Comparison of ENCODE assay signal across 27 cellular contexts in the genomic region with DNA sequence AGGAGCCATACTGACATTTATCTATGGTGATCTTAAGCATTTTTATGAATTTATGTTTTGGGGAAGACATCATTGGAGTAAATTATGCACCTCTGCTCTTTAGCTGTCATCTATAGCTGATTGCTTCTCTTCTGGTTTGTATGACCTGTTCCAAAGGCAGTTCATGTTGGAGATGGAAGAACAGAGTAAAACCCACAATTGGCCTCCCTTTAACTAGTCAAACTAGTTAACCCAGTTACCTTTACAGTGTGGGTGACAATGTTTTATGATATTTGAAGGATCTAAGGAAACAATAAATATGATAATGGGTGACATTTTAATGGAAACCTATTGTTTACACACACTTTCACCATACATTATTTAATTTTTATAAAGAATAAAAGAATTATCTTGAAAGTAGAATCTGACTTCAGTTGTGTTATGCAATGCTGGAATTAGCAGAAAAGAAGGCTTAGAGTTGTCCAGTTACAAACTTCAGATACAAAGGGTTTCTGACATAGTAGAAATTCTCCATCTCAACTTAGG.
DNase-seq lines count a peak whose midpoint lies in the region; ATAC-seq, FAIRE-seq and TF ChIP-seq lines count a peak whose summit lies in the region.
"Had no signal": no experiment of that assay in that cellular context is flagged by ENCODE, and none has a peak within 500 bp of the region (broad histone marks: within the 10 kb centered on the region; RNA-seq: fewer than 3 reads in every experiment).

No MANE protein-coding gene starts in this region.

- H3K9me3 Mint-ChIP-seq in T-helper 2 cell treated with Interferon-gamma antibody and Interleukin-4, amounts not matched to agents 5 μg/mL and 100 μg/mL, for 36 hours = peaks cover 35% of the 10 kb centered on the region
- H3K9me3 Mint-ChIP-seq: natural killer cell had no signal

- no peaks in the 10 kb centered on the region for H3K27me3 Mint-ChIP-seq in T-helper 2 cell treated with Interferon-gamma antibody and Interleukin-4, amounts not matched to agents 5 μg/mL and 100 μg/mL, for 36 hours (ENCODE audit: low read depth)
- H3K27me3 Mint-ChIP-seq: activated CD4-positive, alpha-beta memory T cell treated with anti-CD3 and anti-CD28 coated beads for 36 hours; brain had no signal

- no peak for TF ChIP-seq CTCF in hepatocyte (IDR thresholded peaks at IDR 0.05; ENCODE audit: poor library complexity)

- ATAC-seq in HG03378 (IDR thresholded peaks at IDR 0.05; ENCODE audit: unreplicated experiment) = no peak
- ATAC-seq in GM21737 (IDR thresholded peaks at IDR 0.05; ENCODE audit: unreplicated experiment) = no peak
- ATAC-seq: natural killer cell, upper lobe of right lung, WTC11 had no signal

- no peak overlapping the region for H3K4me3 Mint-ChIP-seq in T-helper 2 cell treated with Interferon-gamma antibody and Interleukin-4, amounts not matched to agents 5 μg/mL and 100 μg/mL, for 36 hours
- H3K4me3 Mint-ChIP-seq: activated CD4-positive, alpha-beta memory T cell treated with anti-CD3 and anti-CD28 coated beads for 36 hours; brain; natural killer cell; WTC11 had no signal

- H3K27ac Mint-ChIP-seq in T-helper 2 cell treated with Interferon-gamma antibody and Interleukin-4, amounts not matched to agents 5 μg/mL and 100 μg/mL, for 36 hours = peak overlapping the region; percentile 43
- H3K27ac Mint-ChIP-seq: natural killer cell, WTC11 had no signal

- no peaks in the 10 kb centered on the region for H3K36me3 ChIP-seq in hepatocyte (replicated peaks; ENCODE audit: insufficient read depth, low read depth)
- no peaks in the 10 kb centered on the region for H3K36me3 ChIP-seq in small intestine (ENCODE audit: control insufficient read depth in 2 of 2, insufficient read depth in 2 of 2, low read length in 2 of 2)
- H3K36me3 ChIP-seq: BE2C, colonic mucosa, SJCRH30, upper lobe of right lung had no signal

- no peak overlapping the region for H2AFZ ChIP-seq in hepatocyte
- H2AFZ ChIP-seq: parathyroid adenoma had no signal

- H3K9me3 ChIP-seq in hepatocyte (ENCODE audit: low read depth) (no peaks in the 10 kb centered on the region), small intestine (ENCODE audit: control insufficient read depth, low read depth) (no peaks in the 10 kb centered on the region)
- H3K9me3 ChIP-seq: BE2C, colonic mucosa, SJCRH30, upper lobe of right lung had no signal

- H3K27ac ChIP-seq in hepatocyte (peak overlapping the region; percentile 87), small intestine (ENCODE audit: low read depth in 1 of 2, low read length in 1 of 2) (no peak overlapping the region)
- H3K27ac ChIP-seq: parathyroid adenoma, SJCRH30, upper lobe of right lung had no signal

- no peaks in the 10 kb centered on the region for H4K20me1 ChIP-seq in hepatocyte (ENCODE audit: insufficient read depth, poor library complexity, severe bottlenecking)

- peaks cover 32% of the 10 kb centered on the region for H3K4me1 Mint-ChIP-seq in T-helper 2 cell treated with Interferon-gamma antibody and Interleukin-4, amounts not matched to agents 5 μg/mL and 100 μg/mL, for 36 hours (ENCODE audit: low read depth)
- H3K4me1 Mint-ChIP-seq: brain, WTC11 had no signal

- H3K4me1 ChIP-seq in hepatocyte (ENCODE audit: insufficient read depth) (peaks cover 13% of the 10 kb centered on the region), small intestine (ENCODE audit: control insufficient read depth in 2 of 2, insufficient read depth in 1 of 2, low read depth in 1 of 2, low read length in 1 of 2) (no peaks in the 10 kb centered on the region)
- H3K4me1 ChIP-seq: BE2C, parathyroid adenoma, SJCRH30, upper lobe of right lung had no signal

- H3K27me3 ChIP-seq in hepatocyte (no peaks in the 10 kb centered on the region), small intestine (ENCODE audit: control insufficient read depth in 2 of 2, insufficient read depth in 2 of 2, low read length in 2 of 2) (no peaks in the 10 kb centered on the region)
- H3K27me3 ChIP-seq: BE2C, colonic mucosa, SJCRH30, upper lobe of right lung had no signal

- H3K36me3 Mint-ChIP-seq in T-helper 2 cell treated with Interferon-gamma antibody and Interleukin-4, amounts not matched to agents 5 μg/mL and 100 μg/mL, for 36 hours (ENCODE audit: low read depth) = peaks cover 16% of the 10 kb centered on the region
- H3K36me3 Mint-ChIP-seq: activated CD4-positive, alpha-beta memory T cell treated with anti-CD3 and anti-CD28 coated beads for 36 hours; brain; natural killer cell; WTC11 had no signal

- H3K9me2 ChIP-seq in hepatocyte (replicated peaks; ENCODE audit: insufficient read depth) = no peaks in the 10 kb centered on the region

- H3K4me2 ChIP-seq in hepatocyte = peak overlapping the region; percentile 5

- H3K4me3 ChIP-seq in hepatocyte (no peak overlapping the region), small intestine (ENCODE audit: low read depth in 1 of 2, low read length in 2 of 2) (no peak overlapping the region)
- H3K4me3 ChIP-seq: colonic mucosa, SJCRH30, upper lobe of right lung had no signal

- H3K79me2 ChIP-seq in hepatocyte = no peaks in the 10 kb centered on the region
- H3K79me2 ChIP-seq: parathyroid adenoma had no signal

- no peak for DNase-seq in T-helper 2 cell treated with Interferon-gamma antibody and Interleukin-4, amounts not matched to agents 5 μg/mL and 100 μg/mL, for 36 hours (ENCODE audit: low spot score)
- DNase-seq in T-helper 2 cell (no peak), LoVo (ENCODE audit: low spot score) (peak; percentile 40), hepatocyte (ENCODE audit: low spot score) (no peak), small intestine (peak; percentile 14), DMS79 treated with DMSO at 0.1 percent for 48 hours (lab: John Stamatoyannopoulos, UW) (no peak)
- DNase-seq: 8988T; activated CD4-positive, alpha-beta memory T cell treated with anti-CD3 and anti-CD28 coated beads for 36 hours; activated T-cell treated with anti-CD3 and anti-CD28 coated beads, Interleukin-2, amount 50 U/mL, for 48 hours; BE2C; colonic mucosa; hypothalamus; islet precursor cell; Karpas-422; natural killer cell; NCI-H187; NCI-H2227 treated with DMSO at 0.1 percent for 48 hours; OCI-M1; SJCRH30; stimulated activated CD4-positive, alpha-beta T cell treated with anti-CD3 and anti-CD28 coated beads, Interleukin-2, amount 100 ng/mL, for 24 hours; stimulated activated naive CD4-positive, alpha-beta T cell; upper lobe of right lung had no signal

- FAIRE-seq in small intestine (lab: Jason Lieb, UNC) = no peak

Comparison
In these comparisons a context has a peak if more than half of its experiments do, and no peak if none do; other contexts are left out.
1. DNase-seq: peak in LoVo (single experiment) and small intestine (single experiment); none in T-helper 2 cell treated with Interferon-gamma antibody and Interleukin-4, amounts not matched to agents 5 μg/mL and 100 μg/mL, for 36 hours (single experiment), T-helper 2 cell (0 of 5), hepatocyte (single experiment) and DMS79 treated with DMSO at 0.1 percent for 48 hours (single experiment).